Comparison of ENCODE assay signal across 10 cellular contexts in the genomic region with DNA sequence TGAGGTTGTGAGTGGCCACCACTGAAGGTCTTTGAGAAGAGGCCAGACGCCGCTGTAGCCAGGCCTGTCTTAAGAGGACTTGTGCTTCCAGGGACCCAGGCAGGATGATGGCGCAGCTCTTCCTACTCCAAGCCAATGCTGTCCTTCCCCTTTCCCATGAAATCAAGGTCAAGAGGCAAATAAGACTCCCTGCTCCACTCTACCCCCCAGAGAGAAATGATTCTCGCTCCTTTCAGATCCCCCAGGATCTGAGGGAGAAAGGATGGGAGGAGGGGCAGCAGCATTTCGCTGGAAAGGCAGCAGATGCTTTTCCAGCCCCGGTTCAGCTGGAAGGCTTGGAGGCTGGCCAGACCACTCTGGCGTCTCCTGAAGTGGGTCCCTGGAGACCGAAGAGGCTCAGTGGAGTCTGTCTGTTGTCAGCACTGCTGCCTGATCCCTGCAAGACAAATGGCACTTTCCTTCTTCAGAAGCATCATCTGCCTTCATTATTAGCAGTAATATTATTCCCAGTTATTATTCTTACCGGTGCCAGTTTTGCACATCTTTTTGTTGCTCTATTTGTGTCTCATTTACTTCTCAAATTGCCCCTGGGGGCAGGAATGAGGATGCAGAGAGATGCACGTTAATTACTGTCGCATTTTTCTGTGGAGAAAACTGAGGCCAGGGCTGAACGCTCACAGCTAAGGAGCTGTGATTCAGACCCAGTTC. TPM values are rescaled to one million over a fixed set of nuclear protein-coding genes. Genes with fewer than 3 reads are reported as not detected.
DNase-seq lines count a peak whose midpoint lies in the region; ATAC-seq, FAIRE-seq and TF ChIP-seq lines count a peak whose summit lies in the region.
"Had no signal": no experiment of that assay in that cellular context is flagged by ENCODE, and none has a peak within 500 bp of the region (broad histone marks: within the 10 kb centered on the region; RNA-seq: fewer than 3 reads in every experiment).

No MANE protein-coding gene starts in this region.

- H3K27ac ChIP-seq in colonic mucosa (no peak overlapping the region), neural progenitor cell (no peak overlapping the region)
- H3K27ac ChIP-seq: HL-60 had no signal

- TF ChIP-seq CTCF in colonic mucosa (IDR thresholded peaks at IDR 0.05) (no peak), neural progenitor cell (IDR thresholded peaks at IDR 0.05) (no peak)

- FAIRE-seq in GM19239 (lab: Jason Lieb, UNC), result no peak

- H3K9ac ChIP-seq in colonic mucosa (ENCODE audit: low read depth in 2 of 2, low read length in 2 of 2) (no peak overlapping the region), neural progenitor cell (no peak overlapping the region)

- ATAC-seq in GM18502 (IDR thresholded peaks at IDR 0.05; ENCODE audit: poor library complexity, unreplicated experiment), result no peak

- intact Hi-C loops in colonic mucosa (cut with DNase I), result loop anchor here (10.0 kb wide), 1 partner anchor 334 kb away; no protein-coding TSS in a partner anchor

- H4K20me1 ChIP-seq in neural progenitor cell (ENCODE audit: low read depth), result no peaks in the 10 kb centered on the region

- no peaks in the 10 kb centered on the region for H3K27me3 ChIP-seq in colonic mucosa
- no peaks in the 10 kb centered on the region for H3K27me3 ChIP-seq in neural progenitor cell

- H3K4me2 ChIP-seq in neural progenitor cell, result no peak overlapping the region

- H3K79me2 ChIP-seq in neural progenitor cell (ENCODE audit: low read depth), result no peaks in the 10 kb centered on the region

- H3K27ac Mint-ChIP-seq in neural progenitor cell, result no peak overlapping the region

- no peaks in the 10 kb centered on the region for H3K9me3 Mint-ChIP-seq in neural progenitor cell

- H3K36me3 ChIP-seq in colonic mucosa (no peaks in the 10 kb centered on the region), neural progenitor cell (no peaks in the 10 kb centered on the region)

- no peak overlapping the region for H3K4me3 Mint-ChIP-seq in neural progenitor cell

- H3K27me3 Mint-ChIP-seq in neural progenitor cell (ENCODE audit: insufficient read depth, low read depth), result peaks cover 3% of the 10 kb centered on the region

- peaks cover 15% of the 10 kb centered on the region for H3K4me1 Mint-ChIP-seq in neural progenitor cell

- H3K9me3 ChIP-seq in colonic mucosa, result no peaks in the 10 kb centered on the region
- H3K9me3 ChIP-seq in neural progenitor cell (ENCODE audit: low read depth), result no peaks in the 10 kb centered on the region

- H3K4me1 ChIP-seq in colonic mucosa (no peaks in the 10 kb centered on the region), neural progenitor cell (peaks cover 3% of the 10 kb centered on the region)

- no peak overlapping the region for H2AFZ ChIP-seq in neural progenitor cell (replicated peaks)

- peaks cover 20% of the 10 kb centered on the region for H3K36me3 Mint-ChIP-seq in neural progenitor cell

- H3K4me3 ChIP-seq in colonic mucosa (no peak overlapping the region), neural progenitor cell (no peak overlapping the region)

- DNase-seq in DMS153 treated with DMSO at 0.1 percent for 48 hours (lab: John Stamatoyannopoulos, UW; ENCODE audit: unreplicated experiment), result peak; percentile 93
- DNase-seq in NCI-H2196 treated with DMSO at 0.1 percent for 48 hours (lab: John Stamatoyannopoulos, UW; ENCODE audit: unreplicated experiment), result peak; percentile 37
- peak; percentile 57 for DNase-seq in colonic mucosa
- DNase-seq in pons (ENCODE audit: low spot score), result peak; percentile 42
- DNase-seq in NOMO-1 (lab: John Stamatoyannopoulos, UW; ENCODE audit: unreplicated experiment in 2 of 2), result no peak
- no peak for DNase-seq in GM19239 (ENCODE audit: insufficient read length, low spot score)
- DNase-seq in neural progenitor cell (ENCODE audit: low spot score), result no peak
- DNase-seq: stimulated activated CD4-positive, alpha-beta T cell treated with anti-CD3 and anti-CD28 coated beads, Interleukin-4, amount 100 ng/mL, for 4 hours had no signal

- no peaks in the 10 kb centered on the region for H3F3A ChIP-seq in neural progenitor cell (ENCODE audit: low read depth)

RNA-seq across cellular contexts. Expression of a gene that starts 51.4 kb away (rescaled TPM):
- total RNA-seq in colonic mucosa, result 1 to 10 TPM; 2.2 to 3.6 TPM
- total RNA-seq in neural progenitor cell (ENCODE audit: low replicate concordance), result 5.5 and 8.1 TPM in 2 replicates

Comparison
In these comparisons a context has a peak if more than half of its experiments do, and no peak if none do; other contexts are left out.
1. DNase-seq: peak in DMS153 treated with DMSO at 0.1 percent for 48 hours (single experiment), NCI-H2196 treated with DMSO at 0.1 percent for 48 hours (single experiment), colonic mucosa (single experiment) and pons (single experiment); none in NOMO-1 (0 of 2), GM19239 (single experiment) and neural progenitor cell (single experiment).